Comparison of ENCODE assay signal across 1 cellular context in the genomic region with DNA sequence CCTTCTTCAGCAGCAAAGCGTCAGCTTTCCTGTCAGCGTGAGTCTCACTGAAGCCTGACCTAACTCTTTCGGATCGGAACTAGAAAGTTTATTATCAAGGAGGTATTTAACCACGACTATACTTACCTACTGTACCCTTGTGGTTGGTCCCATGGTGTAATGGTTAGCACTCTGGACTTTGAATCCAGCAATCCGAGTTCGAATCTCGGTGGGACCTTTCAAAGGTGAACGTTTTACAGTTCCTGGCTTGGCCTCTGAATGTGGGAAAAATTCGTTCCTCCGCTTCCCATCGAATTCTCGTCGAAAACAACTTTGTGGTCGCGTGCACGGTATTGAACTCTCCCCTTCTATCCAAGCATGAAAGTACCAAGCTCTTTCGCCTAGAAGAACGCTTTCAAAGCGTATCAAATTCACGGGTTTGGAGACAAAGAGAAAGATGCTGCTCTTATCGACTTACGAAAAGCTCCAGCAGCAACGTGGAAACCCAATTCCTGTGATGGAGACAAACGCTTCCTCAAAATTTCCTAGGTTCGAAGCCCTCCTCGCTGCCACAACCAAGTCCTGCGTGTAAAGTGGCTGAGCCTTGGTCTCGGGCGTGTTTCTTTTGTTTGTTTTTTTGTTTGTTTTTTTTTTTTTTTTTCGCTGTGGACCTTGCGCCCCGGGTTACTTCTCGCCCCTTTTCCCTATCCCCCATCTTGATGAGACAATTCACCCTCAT.
TF ChIP-seq lines count a peak whose summit lies in the region.

No MANE protein-coding gene starts in this region.

TF ChIP-seq in GM12878, 131 proteins besides CTCF, POLR2A, EP300 and RAD21 (continued from another document):
- TF ChIP-seq, protein P1, sequence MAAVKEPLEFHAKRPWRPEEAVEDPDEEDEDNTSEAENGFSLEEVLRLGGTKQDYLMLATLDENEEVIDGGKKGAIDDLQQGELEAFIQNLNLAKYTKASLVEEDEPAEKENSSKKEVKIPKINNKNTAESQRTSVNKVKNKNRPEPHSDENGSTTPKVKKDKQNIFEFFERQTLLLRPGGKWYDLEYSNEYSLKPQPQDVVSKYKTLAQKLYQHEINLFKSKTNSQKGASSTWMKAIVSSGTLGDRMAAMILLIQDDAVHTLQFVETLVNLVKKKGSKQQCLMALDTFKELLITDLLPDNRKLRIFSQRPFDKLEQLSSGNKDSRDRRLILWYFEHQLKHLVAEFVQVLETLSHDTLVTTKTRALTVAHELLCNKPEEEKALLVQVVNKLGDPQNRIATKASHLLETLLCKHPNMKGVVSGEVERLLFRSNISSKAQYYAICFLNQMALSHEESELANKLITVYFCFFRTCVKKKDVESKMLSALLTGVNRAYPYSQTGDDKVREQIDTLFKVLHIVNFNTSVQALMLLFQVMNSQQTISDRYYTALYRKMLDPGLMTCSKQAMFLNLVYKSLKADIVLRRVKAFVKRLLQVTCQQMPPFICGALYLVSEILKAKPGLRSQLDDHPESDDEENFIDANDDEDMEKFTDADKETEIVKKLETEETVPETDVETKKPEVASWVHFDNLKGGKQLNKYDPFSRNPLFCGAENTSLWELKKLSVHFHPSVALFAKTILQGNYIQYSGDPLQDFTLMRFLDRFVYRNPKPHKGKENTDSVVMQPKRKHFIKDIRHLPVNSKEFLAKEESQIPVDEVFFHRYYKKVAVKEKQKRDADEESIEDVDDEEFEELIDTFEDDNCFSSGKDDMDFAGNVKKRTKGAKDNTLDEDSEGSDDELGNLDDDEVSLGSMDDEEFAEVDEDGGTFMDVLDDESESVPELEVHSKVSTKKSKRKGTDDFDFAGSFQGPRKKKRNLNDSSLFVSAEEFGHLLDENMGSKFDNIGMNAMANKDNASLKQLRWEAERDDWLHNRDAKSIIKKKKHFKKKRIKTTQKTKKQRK (IDR thresholded peaks at IDR 0.05; ENCODE audit: low read depth, low read length): no peak
- TF ChIP-seq ATF3 (IDR thresholded peaks at IDR 0.05; ENCODE audit: borderline replicate concordance, extremely low read depth, low read depth, low read length): no peak
- TF ChIP-seq, protein P2, sequence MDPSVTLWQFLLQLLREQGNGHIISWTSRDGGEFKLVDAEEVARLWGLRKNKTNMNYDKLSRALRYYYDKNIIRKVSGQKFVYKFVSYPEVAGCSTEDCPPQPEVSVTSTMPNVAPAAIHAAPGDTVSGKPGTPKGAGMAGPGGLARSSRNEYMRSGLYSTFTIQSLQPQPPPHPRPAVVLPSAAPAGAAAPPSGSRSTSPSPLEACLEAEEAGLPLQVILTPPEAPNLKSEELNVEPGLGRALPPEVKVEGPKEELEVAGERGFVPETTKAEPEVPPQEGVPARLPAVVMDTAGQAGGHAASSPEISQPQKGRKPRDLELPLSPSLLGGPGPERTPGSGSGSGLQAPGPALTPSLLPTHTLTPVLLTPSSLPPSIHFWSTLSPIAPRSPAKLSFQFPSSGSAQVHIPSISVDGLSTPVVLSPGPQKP (IDR thresholded peaks at IDR 0.05; ENCODE audit: low read depth, low read length): no peak
- TF ChIP-seq NRF1 (conservative IDR thresholded peaks at IDR 0.05; ENCODE audit: low read depth, low read length): no peak
- TF ChIP-seq BHLHE40 (IDR thresholded peaks at IDR 0.05; ENCODE audit: borderline replicate concordance in 1 of 2, low read depth in 2 of 2, low read length in 1 of 2): peak; percentile 4 to 23; a peak in 2 of 4 replicates
- no peak for TF ChIP-seq MAX (IDR thresholded peaks at IDR 0.05; ENCODE audit: low read depth, low read length)
- peak; percentile 78 for TF ChIP-seq ZSCAN29 (IDR thresholded peaks at IDR 0.05)
- TF ChIP-seq IRF5 (IDR thresholded peaks at IDR 0.05; ENCODE audit: borderline replicate concordance): no peak
- no peak for TF ChIP-seq ZNF687 (IDR thresholded peaks at IDR 0.05)
- TF ChIP-seq SUPT20H (IDR thresholded peaks at IDR 0.05; ENCODE audit: borderline replicate concordance, control insufficient read depth, low read depth, low read length): no peak
- no peak for TF ChIP-seq RBBP5 (conservative IDR thresholded peaks at IDR 0.05)
- peak; percentile 50 to 60; a peak in 3 of 4 replicates for TF ChIP-seq IKZF2 (IDR thresholded peaks at IDR 0.05)
- TF ChIP-seq ZNF24 (IDR thresholded peaks at IDR 0.05): peak; percentile 92
- no peak for TF ChIP-seq PAX8 (IDR thresholded peaks at IDR 0.05)
- no peak for TF ChIP-seq CHD4 (IDR thresholded peaks at IDR 0.05)
- TF ChIP-seq ATF7 (IDR thresholded peaks at IDR 0.05; ENCODE audit: low read depth): peak; percentile 30; the same call in 1 of the 2 replicates
- TF ChIP-seq, protein P3, sequence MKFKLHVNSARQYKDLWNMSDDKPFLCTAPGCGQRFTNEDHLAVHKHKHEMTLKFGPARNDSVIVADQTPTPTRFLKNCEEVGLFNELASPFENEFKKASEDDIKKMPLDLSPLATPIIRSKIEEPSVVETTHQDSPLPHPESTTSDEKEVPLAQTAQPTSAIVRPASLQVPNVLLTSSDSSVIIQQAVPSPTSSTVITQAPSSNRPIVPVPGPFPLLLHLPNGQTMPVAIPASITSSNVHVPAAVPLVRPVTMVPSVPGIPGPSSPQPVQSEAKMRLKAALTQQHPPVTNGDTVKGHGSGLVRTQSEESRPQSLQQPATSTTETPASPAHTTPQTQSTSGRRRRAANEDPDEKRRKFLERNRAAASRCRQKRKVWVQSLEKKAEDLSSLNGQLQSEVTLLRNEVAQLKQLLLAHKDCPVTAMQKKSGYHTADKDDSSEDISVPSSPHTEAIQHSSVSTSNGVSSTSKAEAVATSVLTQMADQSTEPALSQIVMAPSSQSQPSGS (IDR thresholded peaks at IDR 0.05; ENCODE audit: low read length): peak; percentile 14; the same call in 1 of the 2 replicates
- 0 out of 2 replicates have a peak, but pooled peaks have one; percentile 60 for TF ChIP-seq EED (IDR thresholded peaks at IDR 0.05; ENCODE audit: low read depth)
- TF ChIP-seq RAD51 (IDR thresholded peaks at IDR 0.05): no peak
- no peak for TF ChIP-seq GABPA (IDR thresholded peaks at IDR 0.05; ENCODE audit: low read depth)
- TF ChIP-seq SP1 (IDR thresholded peaks at IDR 0.05; ENCODE audit: low read depth, low read length): no peak
- TF ChIP-seq SREBF2 (IDR thresholded peaks at IDR 0.05; ENCODE audit: low read length): peak; percentile 84
- TF ChIP-seq TCF3 (IDR thresholded peaks at IDR 0.05; ENCODE audit: borderline replicate concordance, insufficient read depth, low read depth, low read length): no peak
- peak; percentile 69; the same call in 1 of the 2 replicates for TF ChIP-seq CBX5 (IDR thresholded peaks at IDR 0.05; ENCODE audit: low read depth)
- peak; percentile 45; the same call in 1 of the 2 replicates for TF ChIP-seq PKNOX1 (IDR thresholded peaks at IDR 0.05)
- TF ChIP-seq NFIC (IDR thresholded peaks at IDR 0.05; ENCODE audit: low read depth, low read length): 0 out of 2 replicates have a peak, but pooled peaks have one; percentile 33
- TF ChIP-seq, protein P4, sequence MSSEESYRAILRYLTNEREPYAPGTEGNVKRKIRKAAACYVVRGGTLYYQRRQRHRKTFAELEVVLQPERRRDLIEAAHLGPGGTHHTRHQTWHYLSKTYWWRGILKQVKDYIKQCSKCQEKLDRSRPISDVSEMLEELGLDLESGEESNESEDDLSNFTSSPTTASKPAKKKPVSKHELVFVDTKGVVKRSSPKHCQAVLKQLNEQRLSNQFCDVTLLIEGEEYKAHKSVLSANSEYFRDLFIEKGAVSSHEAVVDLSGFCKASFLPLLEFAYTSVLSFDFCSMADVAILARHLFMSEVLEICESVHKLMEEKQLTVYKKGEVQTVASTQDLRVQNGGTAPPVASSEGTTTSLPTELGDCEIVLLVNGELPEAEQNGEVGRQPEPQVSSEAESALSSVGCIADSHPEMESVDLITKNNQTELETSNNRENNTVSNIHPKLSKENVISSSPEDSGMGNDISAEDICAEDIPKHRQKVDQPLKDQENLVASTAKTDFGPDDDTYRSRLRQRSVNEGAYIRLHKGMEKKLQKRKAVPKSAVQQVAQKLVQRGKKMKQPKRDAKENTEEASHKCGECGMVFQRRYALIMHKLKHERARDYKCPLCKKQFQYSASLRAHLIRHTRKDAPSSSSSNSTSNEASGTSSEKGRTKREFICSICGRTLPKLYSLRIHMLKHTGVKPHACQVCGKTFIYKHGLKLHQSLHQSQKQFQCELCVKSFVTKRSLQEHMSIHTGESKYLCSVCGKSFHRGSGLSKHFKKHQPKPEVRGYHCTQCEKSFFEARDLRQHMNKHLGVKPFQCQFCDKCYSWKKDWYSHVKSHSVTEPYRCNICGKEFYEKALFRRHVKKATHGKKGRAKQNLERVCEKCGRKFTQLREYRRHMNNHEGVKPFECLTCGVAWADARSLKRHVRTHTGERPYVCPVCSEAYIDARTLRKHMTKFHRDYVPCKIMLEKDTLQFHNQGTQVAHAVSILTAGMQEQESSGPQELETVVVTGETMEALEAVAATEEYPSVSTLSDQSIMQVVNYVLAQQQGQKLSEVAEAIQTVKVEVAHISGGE (CRISPR knock-in tag; IDR thresholded peaks at IDR 0.05): no peak
- no peak for TF ChIP-seq MEF2A (IDR thresholded peaks at IDR 0.05; ENCODE audit: insufficient read depth, low read depth, low read length)
- TF ChIP-seq PAX5 (IDR thresholded peaks at IDR 0.05; ENCODE audit: borderline replicate concordance, low read depth, low read length): peak; percentile 30; the same call in 1 of the 2 replicates
- peak; percentile 54 for TF ChIP-seq IKZF1 (conservative IDR thresholded peaks at IDR 0.05)
- peak; percentile 77; the same call in 1 of the 2 replicates for TF ChIP-seq IRF4 (IDR thresholded peaks at IDR 0.05; ENCODE audit: low read depth, low read length)
- TF ChIP-seq SMAD5 (IDR thresholded peaks at IDR 0.05; ENCODE audit: low read depth): no peak
- TF ChIP-seq HDGF (IDR thresholded peaks at IDR 0.05): no peak
- TF ChIP-seq CREB1 (IDR thresholded peaks at IDR 0.05; ENCODE audit: low read depth): peak; percentile 30; the same call in 1 of the 2 replicates
- TF ChIP-seq, protein P5, sequence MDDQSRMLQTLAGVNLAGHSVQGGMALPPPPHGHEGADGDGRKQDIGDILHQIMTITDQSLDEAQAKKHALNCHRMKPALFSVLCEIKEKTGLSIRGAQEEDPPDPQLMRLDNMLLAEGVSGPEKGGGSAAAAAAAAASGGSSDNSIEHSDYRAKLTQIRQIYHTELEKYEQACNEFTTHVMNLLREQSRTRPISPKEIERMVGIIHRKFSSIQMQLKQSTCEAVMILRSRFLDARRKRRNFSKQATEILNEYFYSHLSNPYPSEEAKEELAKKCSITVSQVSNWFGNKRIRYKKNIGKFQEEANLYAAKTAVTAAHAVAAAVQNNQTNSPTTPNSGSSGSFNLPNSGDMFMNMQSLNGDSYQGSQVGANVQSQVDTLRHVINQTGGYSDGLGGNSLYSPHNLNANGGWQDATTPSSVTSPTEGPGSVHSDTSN (IDR thresholded peaks at IDR 0.05; ENCODE audit: insufficient replicate concordance, low read depth, low read length): no peak
- TF ChIP-seq GATAD2B (conservative IDR thresholded peaks at IDR 0.05; ENCODE audit: low read depth): no peak
- no peak for TF ChIP-seq SPI1 (IDR thresholded peaks at IDR 0.05; ENCODE audit: borderline replicate concordance, insufficient read depth, low read depth, low read length)
- TF ChIP-seq POU2F2 (IDR thresholded peaks at IDR 0.05; ENCODE audit: borderline replicate concordance, low read depth, low read length): 0 out of 3 replicates have a peak, but pooled peaks have one; percentile 14
- no peak for TF ChIP-seq TBL1XR1 (IDR thresholded peaks at IDR 0.05; ENCODE audit: low read depth, low read length)
